ENCODE assay signal across 20 cellular contexts in genomic region chr2:172929644-172930043, GRCh38.
DNase-seq lines count a peak whose midpoint lies in the region; ATAC-seq and TF ChIP-seq lines count a peak whose summit lies in the region.
"Had no signal": no experiment of that assay in that cellular context is flagged by ENCODE, and none has a peak within 500 bp of the region (broad histone marks: within the 10 kb centered on the region; RNA-seq: fewer than 3 reads in every experiment).

No MANE protein-coding gene starts in this region.

- no peak overlapping the region for H3K4me3 ChIP-seq in ascending aorta
- no peak overlapping the region for H3K4me3 ChIP-seq in epithelial cell of esophagus (ENCODE audit: low read length)
- no peak overlapping the region for H3K4me3 ChIP-seq in left ventricle myocardium inferior
- no peak overlapping the region for H3K4me3 ChIP-seq in subcutaneous abdominal adipose tissue (ENCODE audit: low read depth in 1 of 5, low read length in 5 of 5)
- H3K4me3 ChIP-seq: Peyer's patch, SK-N-MC, skin epidermis, thoracic aorta had no signal

- H3K4me1 ChIP-seq in ascending aorta (peaks cover 2 to 24% of the 10 kb centered on the region in 2 donors), left ventricle myocardium inferior (peaks cover 52% of the 10 kb centered on the region), subcutaneous abdominal adipose tissue (ENCODE audit: control insufficient read depth in 5 of 5, insufficient read depth in 5 of 5, low read length in 5 of 5) (peaks cover 2 to 40% (median 21%) of the 10 kb centered on the region in 5 donors)
- H3K4me1 ChIP-seq: Peyer's patch had no signal

- TF ChIP-seq CTCF in ascending aorta (IDR thresholded peaks at IDR 0.05) = no peak
- no peak for TF ChIP-seq CTCF in epithelial cell of esophagus (IDR thresholded peaks at IDR 0.05; ENCODE audit: insufficient read depth, low read depth, low read length, missing control alignments)
- no peak for TF ChIP-seq CTCF in left ventricle myocardium inferior (IDR thresholded peaks at IDR 0.05; ENCODE audit: borderline replicate concordance)

- no peak overlapping the region for H3K9ac ChIP-seq in subcutaneous abdominal adipose tissue (ENCODE audit: low read length in 5 of 5)

- ATAC-seq in HG02981 (IDR thresholded peaks at IDR 0.05; ENCODE audit: unreplicated experiment) = no peak
- ATAC-seq: activated naive CD4-positive, alpha-beta T cell treated with anti-CD3 and anti-CD28 coated beads, Interleukin-2, amount 50 U/mL, for 72 hours; HepG2; natural killer cell; stimulated activated memory B cell treated with anti-CD40 and anti-IgM and Interleukin-4, amounts not matched to agents 10 μg/mL and 1 μg/mL and 100 μg/mL, for 72 hours had no signal

- intact Hi-C loops in ascending aorta (cut with DNase I) = loop anchor here (5.0 kb wide), 1 partner anchor 283 kb away; no protein-coding TSS in a partner anchor
- intact Hi-C loops in left ventricle myocardium inferior (cut with micrococcal nuclease) = loop anchor here (2.0 kb wide), 1 partner anchor 65 kb away; no protein-coding TSS in a partner anchor

- H3K9me3 ChIP-seq in ascending aorta (no peaks in the 10 kb centered on the region), left ventricle myocardium inferior (replicated peaks) (no peaks in the 10 kb centered on the region), subcutaneous abdominal adipose tissue (ENCODE audit: control insufficient read depth in 5 of 5, low read length in 5 of 5) (no peaks in the 10 kb centered on the region)
- H3K9me3 ChIP-seq: Peyer's patch, thoracic aorta had no signal

- H3K27ac ChIP-seq in ascending aorta (peak overlapping the region; percentile 54 to 62), left ventricle myocardium inferior (replicated peaks) (peak overlapping the region; percentile 85), subcutaneous abdominal adipose tissue (ENCODE audit: low read depth, low read length) (peak overlapping the region; percentile 52)
- H3K27ac ChIP-seq: Peyer's patch, SK-N-MC had no signal

- H3K36me3 ChIP-seq in ascending aorta = no peaks in the 10 kb centered on the region
- H3K36me3 ChIP-seq in left ventricle myocardium inferior = no peaks in the 10 kb centered on the region
- H3K36me3 ChIP-seq in subcutaneous abdominal adipose tissue (ENCODE audit: control insufficient read depth in 5 of 5, insufficient read depth in 5 of 5, low read length in 5 of 5) = no peaks in the 10 kb centered on the region
- H3K36me3 ChIP-seq: Peyer's patch, thoracic aorta had no signal

- DNase-seq in ascending aorta (ENCODE audit: low spot score in 2 of 2) (no peak), epithelial cell of esophagus (ENCODE audit: low read depth) (peak; percentile 48), left ventricle myocardium inferior (no peak), NCI-H1417 treated with DMSO at 0.1 percent for 48 hours (lab: John Stamatoyannopoulos, UW) (no peak)
- no peak for DNase-seq in stimulated activated CD4-positive, alpha-beta T cell treated with anti-CD3 and anti-CD28 coated beads, Interleukin-2, amount 100 ng/mL, for 24 hours
- DNase-seq: activated CD4-positive, alpha-beta T cell treated with anti-CD3 and anti-CD28 coated beads, Interleukin-2, amount 50 U/mL, for 1 hour; H7; natural killer cell; NCI-H2081 treated with DMSO at 0.1 percent for 48 hours; NCI-H446 treated with DMSO at 0.1 percent for 48 hours; NK-92 treated with Interleukin-12 subunit alpha and Interleukin-12 subunit beta, amount 100 ng/mL, for 24 hours; Peyer's patch had no signal

- no peaks in the 10 kb centered on the region for H3K27me3 ChIP-seq in ascending aorta
- H3K27me3 ChIP-seq in left ventricle myocardium inferior (ENCODE audit: low read depth) = no peaks in the 10 kb centered on the region
- no peaks in the 10 kb centered on the region for H3K27me3 ChIP-seq in subcutaneous abdominal adipose tissue (ENCODE audit: control insufficient read depth in 5 of 5, insufficient read depth in 4 of 5, low read length in 5 of 5)
- H3K27me3 ChIP-seq: Peyer's patch had no signal
